In the genomic region with DNA sequence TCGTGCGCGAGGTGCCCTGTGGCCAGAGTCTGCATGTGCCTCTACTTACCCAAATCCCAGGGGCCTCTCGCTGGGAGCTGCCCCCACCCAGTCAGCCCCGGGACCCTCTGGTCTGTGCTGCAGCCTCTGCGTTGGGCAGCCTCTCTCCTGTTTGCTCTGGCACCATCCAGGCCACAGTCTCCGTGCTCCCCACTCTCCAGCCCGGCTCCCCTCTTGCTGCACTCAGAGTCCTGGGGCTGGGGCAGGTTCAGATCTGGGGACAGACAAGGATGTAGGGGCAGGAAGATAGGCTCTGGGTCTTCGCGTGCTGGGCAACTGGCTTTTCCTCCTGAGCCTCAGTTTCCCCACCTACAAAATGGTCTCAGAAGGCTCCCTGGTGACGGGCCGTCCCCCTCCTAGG, we compare ENCODE assay signal across 25 cellular contexts.
DNase-seq lines count a peak whose midpoint lies in the region; ATAC-seq, FAIRE-seq and TF ChIP-seq lines count a peak whose summit lies in the region.
"Had no signal": no experiment of that assay in that cellular context is flagged by ENCODE, and none has a peak within 500 bp of the region (broad histone marks: within the 10 kb centered on the region; RNA-seq: fewer than 3 reads in every experiment).

No MANE protein-coding gene starts in this region.

- intact Hi-C loops in K562 (cut with micrococcal nuclease) (no loop called here), uterus (cut with DNase I; ENCODE audit: low total_unique reads) (no loop called here)

- H4K20me1 ChIP-seq in BLaER1: peaks cover 22% of the 10 kb centered on the region
- peaks cover 0 to 56% (median 16%) of the 10 kb centered on the region in 11 experiments; a peak in 14 of 22 replicates for H4K20me1 ChIP-seq in BLaER1 treated with 17β-estradiol and CSF1 and Interleukin-3, amounts not matched to agents 10 nM and 100 nM
- H4K20me1 ChIP-seq in K562 (replicated peaks; ENCODE audit: control insufficient read depth, insufficient read depth, low read length): 0 out of 2 replicates have a peak, but pooled peaks cover 5% of the 10 kb centered on the region

- no peak overlapping the region for H2AFZ ChIP-seq in K562 (ENCODE audit: low read depth, low read length)

- DNase-seq in K562 (ENCODE audit: extremely low read depth in 1 of 4, low spot score in 3 of 4): no peak
- no peak for DNase-seq in uterus
- DNase-seq: 8988T; ACHN; BE2C; C1 segment of cervical spinal cord; CD4-positive, alpha-beta memory T cell; CD4-positive, CD25-positive, alpha-beta regulatory T cell; CD8-positive, alpha-beta memory T cell; COR-L47; DMS 273 treated with DMSO at 0.1 percent for 48 hours; DMS153; DMS53; DMS79; DND-41; EL; GDM1 had no signal

- TF ChIP-seq EP300 in K562 (IDR thresholded peaks at IDR 0.05; ENCODE audit: low read length): no peak
- TF ChIP-seq EP300 in gastroesophageal sphincter (IDR thresholded peaks at IDR 0.05): no peak

- TF ChIP-seq CTCF in K562 (IDR thresholded peaks at IDR 0.05 in 2 of 3, conservative IDR thresholded peaks at IDR 0.05 in 1 of 3; ENCODE audit: insufficient read depth in 2 of 3, low read depth in 1 of 3, low read length in 3 of 3) (no peak), uterus (IDR thresholded peaks at IDR 0.05) (no peak), gastroesophageal sphincter (IDR thresholded peaks at IDR 0.05) (no peak)

- H3K27ac ChIP-seq in BLaER1: no peak overlapping the region
- no peak overlapping the region for H3K27ac ChIP-seq in BLaER1 treated with 17β-estradiol and CSF1 and Interleukin-3, amounts not matched to agents 10 nM and 100 nM
- no peak overlapping the region for H3K27ac ChIP-seq in K562 (ENCODE audit: extremely low read depth, low read depth, low read length)
- no peak overlapping the region for H3K27ac ChIP-seq in uterus
- H3K27ac ChIP-seq in gastroesophageal sphincter: no peak overlapping the region

- H3K4me3 ChIP-seq in BLaER1 (no peak overlapping the region), K562 (no peak overlapping the region), uterus (no peak overlapping the region), gastroesophageal sphincter (no peak overlapping the region)
- no peak overlapping the region for H3K4me3 ChIP-seq in BLaER1 treated with 17β-estradiol and CSF1 and Interleukin-3, amounts not matched to agents 10 nM and 100 nM
- H3K4me3 ChIP-seq: GM12878 had no signal

- POLR2A ChIA-PET in K562 (lab: Yijun Ruan, JAX): no interaction called here

- TF ChIP-seq RAD21 in K562 (CRISPR knock-in tag; conservative IDR thresholded peaks at IDR 0.05 in 1 of 2, IDR thresholded peaks at IDR 0.05 in 1 of 2): no peak

- 40% methylated on average over 12 of the region's 12 CpGs for WGBS in K562 (ENCODE audit: insufficient coverage, low coverage, missing lambda C conversion rate)
- 80% methylated on average over 2 of the region's 12 CpGs; no CpG with 5 or more reads in 1 of the 2 donors for WGBS in gastroesophageal sphincter (ENCODE audit: low coverage in 1 of 2), 2 donors

- H3K79me2 ChIP-seq in K562 (ENCODE audit: control insufficient read depth, insufficient read depth, low read length): no peaks in the 10 kb centered on the region

- in situ Hi-C loops in K562 (cut with MboI): no loop called here

- H3K9me3 ChIP-seq in BLaER1 (0 out of 2 replicates have a peak, but pooled peaks cover 6% of the 10 kb centered on the region), K562 (replicated peaks; ENCODE audit: control insufficient read depth, insufficient read depth, low read depth, low read length) (peaks cover 5% of the 10 kb centered on the region; the same call in 1 of the 2 replicates), uterus (no peaks in the 10 kb centered on the region), gastroesophageal sphincter (peaks cover 0 to 6% (median 0%) of the 10 kb centered on the region in 3 donors)
- peaks cover 0 to 11% (median 6%) of the 10 kb centered on the region in 11 experiments; a peak in 10 of 22 replicates for H3K9me3 ChIP-seq in BLaER1 treated with 17β-estradiol and CSF1 and Interleukin-3, amounts not matched to agents 10 nM and 100 nM (replicated peaks in 1 of 11)
- H3K9me3 ChIP-seq: BE2C had no signal

- TF ChIP-seq POLR2A in K562 (conservative IDR thresholded peaks at IDR 0.05) (no peak), uterus (IDR thresholded peaks at IDR 0.05) (no peak), gastroesophageal sphincter (IDR thresholded peaks at IDR 0.05) (no peak)

- H3K4me1 ChIP-seq in BLaER1 (peaks cover 51% of the 10 kb centered on the region), K562 (replicated peaks in 1 of 2; ENCODE audit: control insufficient read depth in 2 of 2, insufficient read depth in 2 of 2, low read length in 2 of 2) (peaks cover 0 to 66% of the 10 kb centered on the region in 2 experiments; a peak in 2 of 5 replicates), uterus (peaks cover 0 to 9% of the 10 kb centered on the region in 2 donors), gastroesophageal sphincter (peaks cover 0 to 46% (median 28%) of the 10 kb centered on the region in 3 donors)
- peaks cover 14 to 48% (median 41%) of the 10 kb centered on the region in 10 experiments for H3K4me1 ChIP-seq in BLaER1 treated with 17β-estradiol and CSF1 and Interleukin-3, amounts not matched to agents 10 nM and 100 nM
- H3K4me1 ChIP-seq: BE2C had no signal

- no peak overlapping the region for H3K9ac ChIP-seq in BLaER1
- H3K9ac ChIP-seq in BLaER1 treated with 17β-estradiol and CSF1 and Interleukin-3, amounts not matched to agents 10 nM and 100 nM: no peak overlapping the region
- H3K9ac ChIP-seq in K562 (ENCODE audit: insufficient read depth in 1 of 2, low read depth in 2 of 2, low read length in 2 of 2): no peak overlapping the region

- ATAC-seq in K562 (no peak), HG02870 (IDR thresholded peaks at IDR 0.05; ENCODE audit: unreplicated experiment) (no peak), gastroesophageal sphincter (no peak)
- ATAC-seq: GM12878 had no signal

- BruUV-seq in K562 (replicated peaks; lab: Mats Ljungman, UMichigan): no TSS peak

- H3K36me3 ChIP-seq in BLaER1 (no peaks in the 10 kb centered on the region), K562 (ENCODE audit: control insufficient read depth, insufficient read depth, low read length) (no peaks in the 10 kb centered on the region), uterus (no peaks in the 10 kb centered on the region), gastroesophageal sphincter (peaks cover 0 to 23% of the 10 kb centered on the region in 2 donors)
- H3K36me3 ChIP-seq in BLaER1 treated with 17β-estradiol and CSF1 and Interleukin-3, amounts not matched to agents 10 nM and 100 nM: no peaks in the 10 kb centered on the region
- H3K36me3 ChIP-seq: BE2C had no signal

- H3K27me3 ChIP-seq in BLaER1 (peaks cover 41% of the 10 kb centered on the region), K562 (ENCODE audit: control insufficient read depth in 2 of 2, insufficient read depth in 2 of 2, low read length in 2 of 2) (peaks cover 10 to 20% of the 10 kb centered on the region in 2 experiments; a peak in 4 of 5 replicates), uterus (no peaks in the 10 kb centered on the region), gastroesophageal sphincter (peaks cover 27% of the 10 kb centered on the region)
- H3K27me3 ChIP-seq in BLaER1 treated with 17β-estradiol and CSF1 and Interleukin-3, amounts not matched to agents 10 nM and 100 nM: peaks cover 36 to 56% (median 45%) of the 10 kb centered on the region in 11 experiments

- FAIRE-seq in K562 (lab: Jason Lieb, UNC): no peak
- FAIRE-seq: A204.1, GM12878, GM12892, GM18507 had no signal

- H3K4me2 ChIP-seq in BLaER1 (peak overlapping the region; percentile 47), K562 (ENCODE audit: insufficient read depth, low read length) (no peak overlapping the region)
- peak overlapping the region in 9 of 11 experiments; percentile 0 to 76 (median 40); a peak in 16 of 22 replicates for H3K4me2 ChIP-seq in BLaER1 treated with 17β-estradiol and CSF1 and Interleukin-3, amounts not matched to agents 10 nM and 100 nM

- CTCF ChIA-PET in K562 (lab: Yijun Ruan, JAX; ENCODE audit: low intra/inter-chr PET ratio): no interaction called here

- no peaks in the 10 kb centered on the region for H3K9me1 ChIP-seq in K562 (ENCODE audit: control insufficient read depth, insufficient read depth, low read length)

TF ChIP-seq in K562, 482 proteins besides CTCF, POLR2A, EP300 and RAD21:
- peak; percentile 84 for TF ChIP-seq ZNF263 (CRISPR knock-in tag; IDR thresholded peaks at IDR 0.05; ENCODE audit: borderline replicate concordance)
- no peak for TF ChIP-seq YY1 (IDR thresholded peaks at IDR 0.05; ENCODE audit: borderline replicate concordance in 1 of 3, control insufficient read depth in 1 of 3, extremely low read depth in 1 of 3, insufficient read depth in 3 of 3, insufficient read length in 1 of 3, insufficient replicate concordance in 2 of 3, low read depth in 1 of 3, low read length in 2 of 3)
- TF ChIP-seq SREBF1 (IDR thresholded peaks at IDR 0.05; ENCODE audit: borderline replicate concordance, low read depth, low read length): no peak
- TF ChIP-seq, protein P1, sequence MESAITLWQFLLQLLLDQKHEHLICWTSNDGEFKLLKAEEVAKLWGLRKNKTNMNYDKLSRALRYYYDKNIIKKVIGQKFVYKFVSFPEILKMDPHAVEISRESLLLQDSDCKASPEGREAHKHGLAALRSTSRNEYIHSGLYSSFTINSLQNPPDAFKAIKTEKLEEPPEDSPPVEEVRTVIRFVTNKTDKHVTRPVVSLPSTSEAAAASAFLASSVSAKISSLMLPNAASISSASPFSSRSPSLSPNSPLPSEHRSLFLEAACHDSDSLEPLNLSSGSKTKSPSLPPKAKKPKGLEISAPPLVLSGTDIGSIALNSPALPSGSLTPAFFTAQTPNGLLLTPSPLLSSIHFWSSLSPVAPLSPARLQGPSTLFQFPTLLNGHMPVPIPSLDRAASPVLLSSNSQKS (CRISPR knock-in tag; IDR thresholded peaks at IDR 0.05): no peak
- no peak for TF ChIP-seq MTA1 (IDR thresholded peaks at IDR 0.05; ENCODE audit: borderline replicate concordance)
- no peak for TF ChIP-seq CBX2 (IDR thresholded peaks at IDR 0.05; ENCODE audit: insufficient read depth, low read length, poor library complexity, severe bottlenecking)
